18 cellular contexts compared by ENCODE assay signal in genomic region chr7:44445986-44446671, GRCh38. TPM values are rescaled to one million over a fixed set of nuclear protein-coding genes. Genes with fewer than 3 reads are reported as not detected.
DNase-seq lines count a peak whose midpoint lies in the region; ATAC-seq and TF ChIP-seq lines count a peak whose summit lies in the region.
"Had no signal": no experiment of that assay in that cellular context is flagged by ENCODE, and none has a peak within 500 bp of the region (broad histone marks: within the 10 kb centered on the region; RNA-seq: fewer than 3 reads in every experiment).

No MANE protein-coding gene starts in this region.

- no peak overlapping the region for H3K4me3 ChIP-seq in right cardiac atrium (ENCODE audit: low read length)
- H3K4me3 ChIP-seq in lower leg skin (ENCODE audit: low read depth, poor library complexity, severe bottlenecking): no peak overlapping the region
- H3K4me3 ChIP-seq: pancreas, uterus had no signal

- H3K36me3 Mint-ChIP-seq in H9 (ENCODE audit: insufficient read depth in 1 of 3, low read depth in 3 of 3) (peaks cover 10 to 18% (median 14%) of the 10 kb centered on the region in 3 experiments; a peak in 6 of 7 replicates), chondrocyte (ENCODE audit: low read depth) (peaks cover 13% of the 10 kb centered on the region)

- no peak overlapping the region for H3K4me2 ChIP-seq in H9 (ENCODE audit: insufficient read depth, insufficient read length, low read length)

- H3K4me3 Mint-ChIP-seq in H9: no peak overlapping the region
- H3K4me3 Mint-ChIP-seq in chondrocyte (ENCODE audit: unreplicated experiment): no peak overlapping the region
- H3K4me3 Mint-ChIP-seq: activated CD4-positive, alpha-beta T cell treated with anti-CD3 and anti-CD28 coated beads for 36 hours; activated naive CD4-positive, alpha-beta T cell treated with anti-CD3 and anti-CD28 coated beads, Interleukin-2, amount 10 ng/mL, durations not matched to agents 7 days and 5 days; dendritic cell treated with granulocyte-macrophage colony-stimulating factor and Interleukin-4, amounts not matched to agents 40 ng/mL and 50 ng/mL, for 4 days had no signal

- H4K5ac ChIP-seq in H9 (ENCODE audit: insufficient read length, low read depth, low read length): no peak overlapping the region

- H3K27me3 Mint-ChIP-seq in H9 (ENCODE audit: low read depth): no peaks in the 10 kb centered on the region
- H3K27me3 Mint-ChIP-seq in chondrocyte (ENCODE audit: low read depth): no peaks in the 10 kb centered on the region
- H3K27me3 Mint-ChIP-seq: activated CD4-positive, alpha-beta T cell treated with anti-CD3 and anti-CD28 coated beads for 36 hours; activated naive CD4-positive, alpha-beta T cell treated with anti-CD3 and anti-CD28 coated beads, Interleukin-2, amount 10 ng/mL, durations not matched to agents 7 days and 5 days; dendritic cell treated with granulocyte-macrophage colony-stimulating factor and Interleukin-4, amounts not matched to agents 40 ng/mL and 50 ng/mL, for 4 days; naive thymus-derived CD4-positive, alpha-beta T cell had no signal

- H4K20me1 ChIP-seq in H9 (ENCODE audit: control insufficient read depth, insufficient read depth, insufficient read length): no peaks in the 10 kb centered on the region

- H2AFZ ChIP-seq in H9 (ENCODE audit: low read length): no peak overlapping the region

- H4K91ac ChIP-seq in H9 (ENCODE audit: insufficient read length, low read depth, low read length): no peak overlapping the region

- no peaks in the 10 kb centered on the region for H3K79me1 ChIP-seq in H9 (ENCODE audit: insufficient read depth, low read depth, low read length, poor library complexity, severe bottlenecking)

- H3K27ac ChIP-seq in H9 (ENCODE audit: insufficient read length, low read depth, low read length) (no peak overlapping the region), right cardiac atrium (ENCODE audit: low read length) (peak overlapping the region; percentile 56)
- H3K27ac ChIP-seq: pancreas, uterus had no signal

- no peaks in the 10 kb centered on the region for H3K9me3 Mint-ChIP-seq in H9
- peaks cover 2% of the 10 kb centered on the region for H3K9me3 Mint-ChIP-seq in chondrocyte (ENCODE audit: low read depth)
- H3K9me3 Mint-ChIP-seq: dendritic cell treated with granulocyte-macrophage colony-stimulating factor and Interleukin-4, amounts not matched to agents 40 ng/mL and 50 ng/mL, for 4 days had no signal

- H3K9me3 ChIP-seq in H9 (ENCODE audit: control insufficient read depth, low read depth, low read length): no peaks in the 10 kb centered on the region
- H3K9me3 ChIP-seq in right cardiac atrium (ENCODE audit: control insufficient read depth, low read length): no peaks in the 10 kb centered on the region
- H3K9me3 ChIP-seq: pancreas, uterus had no signal

- H3K18ac ChIP-seq in H9 (ENCODE audit: insufficient read length, low read depth, low read length): no peak overlapping the region

- DNase-seq in H9 (no peak), chondrocyte (ENCODE audit: low spot score) (no peak), right cardiac atrium (peak in 2 of 3 donors; percentile 51 to 71), sciatic nerve (ENCODE audit: low spot score) (no peak), NCI-H2196 treated with DMSO at 0.1 percent for 48 hours (lab: John Stamatoyannopoulos, UW; ENCODE audit: unreplicated experiment) (no peak), lower leg skin (ENCODE audit: low spot score in 2 of 2) (no peak)
- no peak for DNase-seq in activated CD4-positive, alpha-beta T cell treated with anti-CD3 and anti-CD28 coated beads for 4 hours
- DNase-seq: activated CD4-positive, alpha-beta T cell treated with anti-CD3 and anti-CD28 coated beads for 36 hours; activated naive CD4-positive, alpha-beta T cell treated with anti-CD3 and anti-CD28 coated beads, Interleukin-2, amount 10 ng/mL, durations not matched to agents 7 days and 5 days; HCEC 1CT; mesendoderm; naive thymus-derived CD4-positive, alpha-beta T cell; NCI-H2081 treated with DMSO at 0.1 percent for 48 hours; NCI-H446; pancreas; uterus had no signal

- H3T11ph ChIP-seq in H9 (ENCODE audit: low read length): no peak overlapping the region

- H3K14ac ChIP-seq in H9 (ENCODE audit: insufficient read depth, low read length): no peak overlapping the region

- no peak overlapping the region for H2AK5ac ChIP-seq in H9 (ENCODE audit: insufficient read length, low read length)

- no peak overlapping the region for H4K8ac ChIP-seq in H9 (replicated peaks; ENCODE audit: insufficient read length, low read depth, low read length)

- H3K27ac Mint-ChIP-seq in H9 (peak overlapping the region in 2 of 3 experiments; percentile 89; a peak in 2 of 7 replicates), chondrocyte (ENCODE audit: unreplicated experiment) (peak overlapping the region; percentile 41)
- H3K27ac Mint-ChIP-seq: activated naive CD4-positive, alpha-beta T cell treated with anti-CD3 and anti-CD28 coated beads, Interleukin-2, amount 10 ng/mL, durations not matched to agents 7 days and 5 days; dendritic cell treated with granulocyte-macrophage colony-stimulating factor and Interleukin-4, amounts not matched to agents 40 ng/mL and 50 ng/mL, for 4 days had no signal

- H3K4me1 ChIP-seq in H9 (ENCODE audit: insufficient read depth, low read length): no peaks in the 10 kb centered on the region
- H3K4me1 ChIP-seq in right cardiac atrium (ENCODE audit: control insufficient read depth, insufficient read depth, low read length): peaks cover 18% of the 10 kb centered on the region
- H3K4me1 ChIP-seq: pancreas, uterus had no signal

- ATAC-seq in right cardiac atrium (peak; percentile 65 to 83), sciatic nerve (peak; percentile 51), HG03342 (IDR thresholded peaks at IDR 0.05; ENCODE audit: unreplicated experiment) (no peak)
- ATAC-seq: activated CD4-positive, alpha-beta T cell treated with anti-CD3 and anti-CD28 coated beads for 36 hours; naive thymus-derived CD4-positive, alpha-beta T cell had no signal

- no peak overlapping the region for H2BK15ac ChIP-seq in H9 (ENCODE audit: low read depth, low read length)

- no peak overlapping the region for H3K23ac ChIP-seq in H9 (ENCODE audit: insufficient read length, low read depth, low read length)

- H3K23me2 ChIP-seq in H9 (ENCODE audit: insufficient read length, low read depth, low read length, poor library complexity, severe bottlenecking): no peaks in the 10 kb centered on the region

- H3K79me2 ChIP-seq in H9 (ENCODE audit: insufficient read depth, low read length): no peaks in the 10 kb centered on the region

- no peak overlapping the region for H2BK5ac ChIP-seq in H9 (ENCODE audit: insufficient read length, low read length)

- intact Hi-C loops in right cardiac atrium (cut with DNase I) (no loop called here), sciatic nerve (cut with DNase I) (no loop called here), lower leg skin (cut with DNase I; ENCODE audit: low total_unique reads) (no loop called here)

- peaks cover 11 to 19% of the 10 kb centered on the region in 2 experiments for H3K4me1 Mint-ChIP-seq in H9
- H3K4me1 Mint-ChIP-seq in chondrocyte (ENCODE audit: low read depth): peaks cover 23% of the 10 kb centered on the region

- H2BK20ac ChIP-seq in H9 (ENCODE audit: low read depth, low read length, poor library complexity, severe bottlenecking): no peak overlapping the region

- WGBS in H9 (ENCODE audit: extremely low coverage, insufficient read length, low lambda C conversion rate): no CpG with 5 or more reads among the region's 2 CpGs
- 33% methylated on average over 2 of the region's 2 CpGs for WGBS in right cardiac atrium
- WGBS in lower leg skin, 2 donors: 54 to 62% methylated on average over 2 of the region's 2 CpGs

- H2BK12ac ChIP-seq in H9 (ENCODE audit: insufficient read length, low read depth, low read length): no peak overlapping the region

- H3K9ac ChIP-seq in H9 (ENCODE audit: extremely low read depth, insufficient read length, low read length): no peak overlapping the region

- TF ChIP-seq CTCF in H9 (conservative IDR thresholded peaks at IDR 0.05) (no peak), chondrocyte (IDR thresholded peaks at IDR 0.05) (no peak), lower leg skin (IDR thresholded peaks at IDR 0.05) (no peak)

- H3K27me3 ChIP-seq in H9 (ENCODE audit: insufficient read depth, low read length) (no peaks in the 10 kb centered on the region), right cardiac atrium (ENCODE audit: control insufficient read depth, insufficient read depth) (no peaks in the 10 kb centered on the region)
- H3K27me3 ChIP-seq: pancreas, uterus had no signal

- no peak for TF ChIP-seq POLR2A in lower leg skin (IDR thresholded peaks at IDR 0.05)

- no peak overlapping the region for H3K4ac ChIP-seq in H9 (ENCODE audit: low read depth, low read length)

- H2BK120ac ChIP-seq in H9 (ENCODE audit: low read depth, low read length, poor library complexity, severe bottlenecking): no peak overlapping the region

- H3K56ac ChIP-seq in H9 (ENCODE audit: insufficient read length, low read depth, low read length): no peak overlapping the region

RNA-seq across cellular contexts. Expression of gene NUDCD3, which starts 44.3 kb away (rescaled TPM):
- total RNA-seq in H9 (2021) (71.9 and 85.9 TPM in 2 replicates), chondrocyte (99.5 to 105 TPM (median 105 TPM) in 3 replicates), right cardiac atrium (100 to 1,000 TPM in 3 of 4 donors, 10 to 100 TPM in 1; 92.4 to 108 (median 104) TPM), sciatic nerve (101 TPM), lower leg skin (10 to 100 TPM; 53.3 to 87.9 (median 73.2) TPM)
- 29.0 TPM for polyA plus RNA-seq in right cardiac atrium

Comparison
In these comparisons a context has a peak if more than half of its experiments do, and no peak if none do; other contexts are left out.
1. DNase-seq: peak in right cardiac atrium (2 of 3); none in H9 (single experiment), chondrocyte (single experiment), sciatic nerve (single experiment), activated CD4-positive, alpha-beta T cell treated with anti-CD3 and anti-CD28 coated beads for 4 hours (0 of 2), NCI-H2196 treated with DMSO at 0.1 percent for 48 hours (single experiment) and lower leg skin (0 of 2).